In genomic region chr11:19673924-19674390, GRCh38 we compare ENCODE assay signal across 11 cellular contexts. TPM values are rescaled to one million over a fixed set of nuclear protein-coding genes. Genes with fewer than 3 reads are reported as not detected.
DNase-seq lines count a peak whose midpoint lies in the region; ATAC-seq and TF ChIP-seq lines count a peak whose summit lies in the region.
"Had no signal": no experiment of that assay in that cellular context is flagged by ENCODE, and none has a peak within 500 bp of the region (broad histone marks: within the 10 kb centered on the region; RNA-seq: fewer than 3 reads in every experiment).

No MANE protein-coding gene starts in this region.

- H4K20me1 ChIP-seq in PC-9 (ENCODE audit: insufficient read depth), result no peaks in the 10 kb centered on the region

- H3K9me2 ChIP-seq in PC-9 (ENCODE audit: insufficient read depth), result no peaks in the 10 kb centered on the region

- ATAC-seq in Right ventricle myocardium superior (ENCODE audit: poor library complexity), result peak; percentile 94
- ATAC-seq in GM18868 (IDR thresholded peaks at IDR 0.05; ENCODE audit: unreplicated experiment), result no peak
- no peak for ATAC-seq in HG02571 (IDR thresholded peaks at IDR 0.05; ENCODE audit: unreplicated experiment)
- no peak for ATAC-seq in GM21381 (IDR thresholded peaks at IDR 0.05; ENCODE audit: unreplicated experiment)

- intact Hi-C loops in PC-9 (cut with micrococcal nuclease; ENCODE audit: unreplicated experiment) (no loop called here), Right ventricle myocardium superior (cut with DNase I) (no loop called here)

- DNase-seq in AG20443 (ENCODE audit: low spot score) (peak; percentile 61), PC-9 (no peak), Right ventricle myocardium superior (peak; percentile 92), occipital lobe (lab: John Stamatoyannopoulos, UW) (peak; percentile 53), RKO (ENCODE audit: low spot score) (no peak)
- DNase-seq: activated gamma-delta T cell, NCI-H1048 had no signal

- peaks cover 7% of the 10 kb centered on the region; the same call in 1 of the 2 replicates for H3F3A ChIP-seq in PC-9 (ENCODE audit: insufficient read depth, low read depth)

- no peaks in the 10 kb centered on the region for H3K27me3 ChIP-seq in PC-9 (ENCODE audit: insufficient read depth, low read depth)

- H3K4me2 ChIP-seq in PC-9, result no peak overlapping the region

- no peaks in the 10 kb centered on the region for H3K79me2 ChIP-seq in PC-9 (ENCODE audit: low read depth)

- peaks cover 40% of the 10 kb centered on the region for H3K4me1 ChIP-seq in PC-9 (replicated peaks; ENCODE audit: insufficient read depth)

- no TSS peak for BruUV-seq in PC-9 (replicated peaks; lab: Mats Ljungman, UMichigan)

- no peaks in the 10 kb centered on the region for H3K36me3 ChIP-seq in PC-9 (ENCODE audit: low read depth)

- no peak overlapping the region for H2AFZ ChIP-seq in PC-9

- no peak for TF ChIP-seq CTCF in PC-9 (conservative IDR thresholded peaks at IDR 0.05)

- POLR2A ChIA-PET in PC-9 (lab: Charles Lee; ENCODE audit: unreplicated experiment), result interaction anchor here (0.6 kb wide), 1 partner anchor 15 kb away, joined by 4 read pairs; no protein-coding TSS in a partner anchor

- H3K4me3 ChIP-seq in PC-9, result no peak overlapping the region

- peak overlapping the region; percentile 25 for H3K27ac ChIP-seq in PC-9
- H3K27ac ChIP-seq: C4-2B had no signal

- CTCF ChIA-PET in PC-9 (lab: Charles Lee), result no interaction called here

- no peaks in the 10 kb centered on the region for H3K9me3 ChIP-seq in PC-9 (ENCODE audit: insufficient read depth, low read depth)

RNA-seq across cellular contexts. Expression of gene NAV2, which starts 38.7 kb away (rescaled TPM):
- 22.9 and 23.3 TPM in 2 replicates for total RNA-seq in PC-9 (2021)
- total RNA-seq in Right ventricle myocardium superior, result 10.5 TPM
- total RNA-seq in occipital lobe, result 17.6 TPM

Comparison
In these comparisons a context has a peak if more than half of its experiments do, and no peak if none do; other contexts are left out.
1. DNase-seq: peak in AG20443 (single experiment), Right ventricle myocardium superior (single experiment) and occipital lobe (single experiment); none in PC-9 (0 of 2) and RKO (single experiment).